Comparison of ENCODE assay signal across 11 cellular contexts in the genomic region with DNA sequence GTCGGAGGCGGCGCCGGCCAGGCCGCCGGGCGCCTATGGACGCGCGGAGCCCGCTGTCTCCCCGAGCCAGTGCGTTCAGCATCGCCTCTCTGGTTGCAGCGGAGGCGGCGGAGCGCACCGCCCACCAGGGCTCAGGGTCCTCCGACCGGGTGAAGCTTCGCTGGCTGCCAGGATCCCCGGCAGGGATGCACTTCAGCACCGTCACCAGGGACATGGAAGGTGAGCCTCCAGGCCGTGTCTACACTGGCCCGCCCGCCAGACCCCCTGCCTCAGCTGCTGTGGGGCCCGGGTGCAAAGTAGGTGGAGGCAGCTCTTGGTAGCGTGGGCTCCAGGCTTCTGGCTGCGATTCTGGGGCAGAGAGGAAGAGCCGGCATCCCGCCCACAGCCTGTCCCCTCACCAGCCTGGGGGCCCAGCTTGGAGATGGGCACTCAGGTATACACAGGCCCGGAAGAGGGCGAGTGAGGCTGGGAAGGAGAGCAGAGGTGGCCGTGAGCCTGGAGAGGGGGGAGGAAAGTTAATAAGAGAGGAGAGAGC. TPM values are rescaled to one million over a fixed set of nuclear protein-coding genes. Genes with fewer than 3 reads are reported as not detected.
DNase-seq lines count a peak whose midpoint lies in the region; ATAC-seq and TF ChIP-seq lines count a peak whose summit lies in the region.
"Had no signal": no experiment of that assay in that cellular context is flagged by ENCODE, and none has a peak within 500 bp of the region (broad histone marks: within the 10 kb centered on the region; RNA-seq: fewer than 3 reads in every experiment).

No MANE protein-coding gene starts in this region.

- H3K9me2 ChIP-seq in neural cell (ENCODE audit: insufficient read depth, low read length), result no peaks in the 10 kb centered on the region

- no peak for ATAC-seq in upper lobe of right lung
- ATAC-seq in HG03571 (IDR thresholded peaks at IDR 0.05; ENCODE audit: unreplicated experiment), result no peak
- no peak for ATAC-seq in GM21367 (IDR thresholded peaks at IDR 0.05; ENCODE audit: unreplicated experiment)
- ATAC-seq: pancreas had no signal

- no peaks in the 10 kb centered on the region for H3K36me3 ChIP-seq in CD8-positive, alpha-beta memory T cell (ENCODE audit: insufficient read depth, low read length)
- H3K36me3 ChIP-seq in neural cell (ENCODE audit: insufficient read depth, low read length), result no peaks in the 10 kb centered on the region
- H3K36me3 ChIP-seq in upper lobe of right lung, result no peaks in the 10 kb centered on the region
- H3K36me3 ChIP-seq: pancreas had no signal

- CTCF ChIA-PET in CD8-positive, alpha-beta memory T cell (lab: Charles Lee), result no interaction called here

- no peak for TF ChIP-seq RAD21 in neural cell (conservative IDR thresholded peaks at IDR 0.05)

- peak overlapping the region; percentile 77 to 89 (median 85) for H3K4me3 Mint-ChIP-seq in CD8-positive, alpha-beta memory T cell
- H3K4me3 Mint-ChIP-seq in HFFc6, result peak overlapping the region; percentile 87

- H3K9me3 Mint-ChIP-seq in CD8-positive, alpha-beta memory T cell, result peaks cover 0 to 4% (median 0%) of the 10 kb centered on the region in 5 donors
- H3K9me3 Mint-ChIP-seq in HFFc6, result no peaks in the 10 kb centered on the region

- TF ChIP-seq CTCF in HFFc6 (IDR thresholded peaks at IDR 0.05), result no peak
- no peak for TF ChIP-seq CTCF in coronary artery (IDR thresholded peaks at IDR 0.05)
- TF ChIP-seq CTCF in neural cell (IDR thresholded peaks at IDR 0.05; ENCODE audit: poor library complexity, severe bottlenecking), result no peak
- no peak for TF ChIP-seq CTCF in upper lobe of right lung (IDR thresholded peaks at IDR 0.05)

- no peak overlapping the region for H3K27ac ChIP-seq in CD8-positive, alpha-beta memory T cell (ENCODE audit: low read depth, low read length)
- no peak overlapping the region for H3K27ac ChIP-seq in coronary artery
- no peak overlapping the region for H3K27ac ChIP-seq in neural cell (ENCODE audit: low read length)
- H3K27ac ChIP-seq in upper lobe of right lung, result no peak overlapping the region
- H3K27ac ChIP-seq: dorsolateral prefrontal cortex, pancreas had no signal

- DNase-seq in CD8-positive, alpha-beta memory T cell, result no peak
- no peak for DNase-seq in HFFc6
- DNase-seq in coronary artery (ENCODE audit: low spot score), result no peak
- no peak for DNase-seq in upper lobe of right lung
- DNase-seq: dorsolateral prefrontal cortex, NCI-H2171, SIG-M5 had no signal

- H3K9me3 ChIP-seq in CD8-positive, alpha-beta memory T cell (ENCODE audit: low read length), result no peaks in the 10 kb centered on the region
- no peaks in the 10 kb centered on the region for H3K9me3 ChIP-seq in neural cell (ENCODE audit: low read length)
- no peaks in the 10 kb centered on the region for H3K9me3 ChIP-seq in upper lobe of right lung
- H3K9me3 ChIP-seq: pancreas had no signal

- POLR2A ChIA-PET in CD8-positive, alpha-beta memory T cell (lab: Charles Lee), result no interaction called here

- no peak for TF ChIP-seq EP300 in neural cell (conservative IDR thresholded peaks at IDR 0.05; ENCODE audit: poor library complexity, severe bottlenecking)

- H3F3A ChIP-seq in neural cell (ENCODE audit: insufficient read depth, low read length, poor library complexity, severe bottlenecking), result no peaks in the 10 kb centered on the region

- H2AFZ ChIP-seq in neural cell (ENCODE audit: low read depth, low read length), result no peak overlapping the region

- H3K36me3 Mint-ChIP-seq in CD8-positive, alpha-beta memory T cell, result peaks cover 0 to 4% (median 0%) of the 10 kb centered on the region in 3 donors
- no peaks in the 10 kb centered on the region; the same call in 1 of the 2 replicates for H3K36me3 Mint-ChIP-seq in HFFc6 (ENCODE audit: low read depth)

- H3K4me1 Mint-ChIP-seq in CD8-positive, alpha-beta memory T cell, result peaks cover 28 to 40% (median 30%) of the 10 kb centered on the region in 3 donors
- H3K4me1 Mint-ChIP-seq in HFFc6 (ENCODE audit: low read depth), result peaks cover 12% of the 10 kb centered on the region

- no peaks in the 10 kb centered on the region for H3K79me2 ChIP-seq in neural cell (replicated peaks; ENCODE audit: insufficient read depth, low read length)

- H3K27me3 Mint-ChIP-seq in CD8-positive, alpha-beta memory T cell, result peaks cover 47 to 59% of the 10 kb centered on the region in 2 donors
- H3K27me3 Mint-ChIP-seq in HFFc6 (ENCODE audit: insufficient read depth), result peaks cover 40% of the 10 kb centered on the region

- H3K27me3 ChIP-seq in CD8-positive, alpha-beta memory T cell (ENCODE audit: insufficient read depth, low read length, poor library complexity, severe bottlenecking), result peaks cover 49% of the 10 kb centered on the region
- peaks cover 92% of the 10 kb centered on the region for H3K27me3 ChIP-seq in neural cell (ENCODE audit: insufficient read depth, low read depth, low read length)
- H3K27me3 ChIP-seq in upper lobe of right lung, result peaks cover 90% of the 10 kb centered on the region

- intact Hi-C loops in upper lobe of right lung (cut with DNase I), result no loop called here

- H3K27ac Mint-ChIP-seq in CD8-positive, alpha-beta memory T cell, result peak overlapping the region in 2 of 8 donors; percentile 52 to 90
- no peak overlapping the region for H3K27ac Mint-ChIP-seq in HFFc6

- H3K4me3 ChIP-seq in CD8-positive, alpha-beta memory T cell (ENCODE audit: low read length), result no peak overlapping the region
- H3K4me3 ChIP-seq in coronary artery, result peak overlapping the region; percentile 34
- no peak overlapping the region for H3K4me3 ChIP-seq in neural cell (ENCODE audit: low read length)
- no peak overlapping the region for H3K4me3 ChIP-seq in upper lobe of right lung
- H3K4me3 ChIP-seq: pancreas had no signal

- H3K9ac ChIP-seq in neural cell (ENCODE audit: low read length), result no peak overlapping the region

- H3K4me2 ChIP-seq in neural cell (ENCODE audit: low read length), result no peak overlapping the region

- H3K4me1 ChIP-seq in CD8-positive, alpha-beta memory T cell (ENCODE audit: insufficient read depth, low read length), result peaks cover 30% of the 10 kb centered on the region
- peaks cover 22% of the 10 kb centered on the region for H3K4me1 ChIP-seq in upper lobe of right lung

- no peaks in the 10 kb centered on the region for H4K20me1 ChIP-seq in neural cell (ENCODE audit: insufficient read depth)

TF ChIP-seq in neural cell, 6 proteins besides CTCF, POLR2A, EP300 and RAD21:
- TF ChIP-seq TAF1 (IDR thresholded peaks at IDR 0.05; ENCODE audit: low read depth) (no peak), MXI1 (conservative IDR thresholded peaks at IDR 0.05; ENCODE audit: poor library complexity, severe bottlenecking) (no peak), POLR2AphosphoS5 (IDR thresholded peaks at IDR 0.05) (peak; percentile 25), EZH2 (IDR thresholded peaks at IDR 0.05; ENCODE audit: borderline replicate concordance, insufficient read depth, low read length, poor library complexity, severe bottlenecking) (peak; percentile 98), SMC3 (conservative IDR thresholded peaks at IDR 0.05; ENCODE audit: poor library complexity) (no peak)
- TF ChIP-seq, protein P1, sequence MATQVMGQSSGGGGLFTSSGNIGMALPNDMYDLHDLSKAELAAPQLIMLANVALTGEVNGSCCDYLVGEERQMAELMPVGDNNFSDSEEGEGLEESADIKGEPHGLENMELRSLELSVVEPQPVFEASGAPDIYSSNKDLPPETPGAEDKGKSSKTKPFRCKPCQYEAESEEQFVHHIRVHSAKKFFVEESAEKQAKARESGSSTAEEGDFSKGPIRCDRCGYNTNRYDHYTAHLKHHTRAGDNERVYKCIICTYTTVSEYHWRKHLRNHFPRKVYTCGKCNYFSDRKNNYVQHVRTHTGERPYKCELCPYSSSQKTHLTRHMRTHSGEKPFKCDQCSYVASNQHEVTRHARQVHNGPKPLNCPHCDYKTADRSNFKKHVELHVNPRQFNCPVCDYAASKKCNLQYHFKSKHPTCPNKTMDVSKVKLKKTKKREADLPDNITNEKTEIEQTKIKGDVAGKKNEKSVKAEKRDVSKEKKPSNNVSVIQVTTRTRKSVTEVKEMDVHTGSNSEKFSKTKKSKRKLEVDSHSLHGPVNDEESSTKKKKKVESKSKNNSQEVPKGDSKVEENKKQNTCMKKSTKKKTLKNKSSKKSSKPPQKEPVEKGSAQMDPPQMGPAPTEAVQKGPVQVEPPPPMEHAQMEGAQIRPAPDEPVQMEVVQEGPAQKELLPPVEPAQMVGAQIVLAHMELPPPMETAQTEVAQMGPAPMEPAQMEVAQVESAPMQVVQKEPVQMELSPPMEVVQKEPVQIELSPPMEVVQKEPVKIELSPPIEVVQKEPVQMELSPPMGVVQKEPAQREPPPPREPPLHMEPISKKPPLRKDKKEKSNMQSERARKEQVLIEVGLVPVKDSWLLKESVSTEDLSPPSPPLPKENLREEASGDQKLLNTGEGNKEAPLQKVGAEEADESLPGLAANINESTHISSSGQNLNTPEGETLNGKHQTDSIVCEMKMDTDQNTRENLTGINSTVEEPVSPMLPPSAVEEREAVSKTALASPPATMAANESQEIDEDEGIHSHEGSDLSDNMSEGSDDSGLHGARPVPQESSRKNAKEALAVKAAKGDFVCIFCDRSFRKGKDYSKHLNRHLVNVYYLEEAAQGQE (IDR thresholded peaks at IDR 0.05; ENCODE audit: borderline replicate concordance), result no peak

RNA-seq across cellular contexts. Expression of gene TBX1, which starts 1.1 kb away (rescaled TPM):
- total RNA-seq in CD8-positive, alpha-beta memory T cell, result not detected
- not detected for polyA plus RNA-seq in CD8-positive, alpha-beta memory T cell
- 1 to 10 TPM in 1 of 6 experiments, under 1 TPM in 4, not detected in 1; 0.14 to 1.1 (median 0.73) TPM for total RNA-seq in HFFc6 (2021; fragmentation: NEBNext Ultra II Directional; extraction: Animal tissue kit (Norgen Biotek cat#: 25700))
- not detected in 2 replicates for polyA plus RNA-seq in neural cell
- polyA minus RNA-seq in neural cell, result not detected in 2 replicates
- total RNA-seq in upper lobe of right lung, result 15.4 TPM

RNA-seq across cellular contexts. Expression of gene GP1BB, which starts 36.2 kb away (rescaled TPM):
- not detected for total RNA-seq in CD8-positive, alpha-beta memory T cell
- not detected for polyA plus RNA-seq in CD8-positive, alpha-beta memory T cell
- 1 to 10 TPM in 1 of 6 experiments, under 1 TPM in 2, not detected in 3; 0.27 to 1.1 (median 0.41) TPM for total RNA-seq in HFFc6 (2021; fragmentation: NEBNext Ultra II Directional; extraction: Animal tissue kit (Norgen Biotek cat#: 25700))
- 40.7 and 42.0 TPM in 2 replicates for polyA plus RNA-seq in neural cell
- 19.1 and 26.8 TPM in 2 replicates for polyA minus RNA-seq in neural cell
- 1.3 TPM for total RNA-seq in upper lobe of right lung

RNA-seq across cellular contexts. Expression of gene SEPTIN5, which starts 45.2 kb away (rescaled TPM):
- total RNA-seq in CD8-positive, alpha-beta memory T cell, result under 1 TPM; 0.20 to 0.38 TPM
- polyA plus RNA-seq in CD8-positive, alpha-beta memory T cell, result not detected
- total RNA-seq in HFFc6 (2021; fragmentation: NEBNext Ultra II Directional; extraction: Animal tissue kit (Norgen Biotek cat#: 25700)), result 10 to 100 TPM in 2 of 6 experiments, 1 to 10 TPM in 4; 4.9 to 13.7 (median 6.5) TPM
- 166 and 170 TPM in 2 replicates for polyA plus RNA-seq in neural cell
- 117 and 143 TPM in 2 replicates for polyA minus RNA-seq in neural cell
- total RNA-seq in upper lobe of right lung, result 11.5 TPM
